9 cellular contexts compared by ENCODE assay signal in genomic region chr4:41359069-41359769, GRCh38.
DNase-seq lines count a peak whose midpoint lies in the region; ATAC-seq and TF ChIP-seq lines count a peak whose summit lies in the region.
"Had no signal": no experiment of that assay in that cellular context is flagged by ENCODE, and none has a peak within 500 bp of the region (broad histone marks: within the 10 kb centered on the region; RNA-seq: fewer than 3 reads in every experiment).

No MANE protein-coding gene starts in this region.

- POLR2A ChIA-PET in naive thymus-derived CD8-positive, alpha-beta T cell (lab: Charles Lee), result no interaction called here
- POLR2A ChIA-PET in OCI-LY7 (lab: Charles Lee), result no interaction called here

- no peaks in the 10 kb centered on the region for H3K9me2 ChIP-seq in OCI-LY7 (ENCODE audit: insufficient read depth, low read length)

- H3K27ac ChIP-seq in smooth muscle cell (ENCODE audit: low read depth) (no peak overlapping the region), OCI-LY7 (ENCODE audit: low read depth, low read length, poor library complexity, severe bottlenecking) (no peak overlapping the region)

- H3K4me2 ChIP-seq in smooth muscle cell (no peak overlapping the region), OCI-LY7 (ENCODE audit: low read length) (no peak overlapping the region)

- H3K9me3 ChIP-seq in ES-I3 (ENCODE audit: control insufficient read depth, insufficient read depth, low read length) (no peaks in the 10 kb centered on the region), iPS-15b (ENCODE audit: control insufficient read depth, insufficient read depth, low read length) (no peaks in the 10 kb centered on the region), smooth muscle cell (replicated peaks; ENCODE audit: low read depth) (no peaks in the 10 kb centered on the region), OCI-LY7 (ENCODE audit: low read length) (no peaks in the 10 kb centered on the region)

- ATAC-seq in naive thymus-derived CD8-positive, alpha-beta T cell, result no peak
- ATAC-seq in GM18511 (IDR thresholded peaks at IDR 0.05; ENCODE audit: unreplicated experiment), result no peak

- intact Hi-C loops in OCI-LY7 (cut with micrococcal nuclease; ENCODE audit: unreplicated experiment), result no loop called here

- H4K20me1 ChIP-seq in smooth muscle cell (ENCODE audit: low read depth) (no peaks in the 10 kb centered on the region), OCI-LY7 (ENCODE audit: insufficient read depth, low read length) (no peaks in the 10 kb centered on the region)

- H3K79me2 ChIP-seq in smooth muscle cell (ENCODE audit: low read depth), result no peaks in the 10 kb centered on the region
- no peaks in the 10 kb centered on the region for H3K79me2 ChIP-seq in OCI-LY7 (ENCODE audit: insufficient read depth, low read depth, low read length)

- 48% methylated on average over 14 of the region's 14 CpGs for WGBS in smooth muscle cell (ENCODE audit: low lambda C conversion rate)

- H3F3A ChIP-seq in smooth muscle cell (ENCODE audit: low read depth), result no peaks in the 10 kb centered on the region

- H2AFZ ChIP-seq in smooth muscle cell (ENCODE audit: low read depth) (no peak overlapping the region), OCI-LY7 (ENCODE audit: low read length) (no peak overlapping the region)

- peak; percentile 10 for TF ChIP-seq CTCF in smooth muscle cell (IDR thresholded peaks at IDR 0.05; ENCODE audit: borderline replicate concordance, insufficient read depth, poor library complexity, severe bottlenecking)
- no peak for TF ChIP-seq CTCF in OCI-LY7 (conservative IDR thresholded peaks at IDR 0.05; ENCODE audit: low read length)

- H3K9me3 Mint-ChIP-seq in naive thymus-derived CD8-positive, alpha-beta T cell, result peaks cover 0 to 22% (median 3%) of the 10 kb centered on the region in 9 donors

- CTCF ChIA-PET in OCI-LY7 (lab: Charles Lee; ENCODE audit: unreplicated experiment), result no interaction called here

- H3K36me3 Mint-ChIP-seq in naive thymus-derived CD8-positive, alpha-beta T cell, result no peaks in the 10 kb centered on the region

- no peak overlapping the region for H3K27ac Mint-ChIP-seq in naive thymus-derived CD8-positive, alpha-beta T cell

- H3K9ac ChIP-seq in ES-I3 (ENCODE audit: low read depth, low read length) (peak overlapping the region; percentile 80; the same call in 1 of the 2 replicates), iPS-15b (ENCODE audit: low read depth, low read length) (no peak overlapping the region), smooth muscle cell (ENCODE audit: low read depth) (no peak overlapping the region)

- peaks cover 52% of the 10 kb centered on the region for H3K27me3 ChIP-seq in iPS-15b (ENCODE audit: control insufficient read depth, insufficient read depth, low read length)
- H3K27me3 ChIP-seq in smooth muscle cell (ENCODE audit: low read depth), result peaks cover 51% of the 10 kb centered on the region

- no TSS peak for BruUV-seq in OCI-LY7 (replicated peaks; lab: Mats Ljungman, UMichigan)

- H3K4me3 ChIP-seq in iPS-15b (ENCODE audit: low read depth, low read length) (peak overlapping the region; percentile 64), smooth muscle cell (no peak overlapping the region), OCI-LY7 (ENCODE audit: low read depth, low read length, poor library complexity, severe bottlenecking) (no peak overlapping the region)

- H3K4me1 ChIP-seq in ES-I3 (ENCODE audit: insufficient read depth, low read length), result peaks cover 16% of the 10 kb centered on the region
- peaks cover 26% of the 10 kb centered on the region for H3K4me1 ChIP-seq in iPS-15b (ENCODE audit: control insufficient read depth, insufficient read depth, low read length)
- peaks cover 12% of the 10 kb centered on the region for H3K4me1 ChIP-seq in smooth muscle cell (ENCODE audit: low read depth)
- no peaks in the 10 kb centered on the region for H3K4me1 ChIP-seq in OCI-LY7 (ENCODE audit: insufficient read depth, low read length, poor library complexity, severe bottlenecking)

- H3K36me3 ChIP-seq in ES-I3 (ENCODE audit: insufficient read depth, low read length) (no peaks in the 10 kb centered on the region), iPS-15b (ENCODE audit: control insufficient read depth, insufficient read depth, low read length) (no peaks in the 10 kb centered on the region), smooth muscle cell (ENCODE audit: low read depth) (no peaks in the 10 kb centered on the region), OCI-LY7 (ENCODE audit: insufficient read depth, low read length) (no peaks in the 10 kb centered on the region)

- H3K4me1 Mint-ChIP-seq in naive thymus-derived CD8-positive, alpha-beta T cell, result peaks cover 0 to 2% (median under 1%) of the 10 kb centered on the region in 4 donors

- DNase-seq in NCI-H510A treated with DMSO at 0.1 percent for 48 hours (lab: John Stamatoyannopoulos, UW) (peak; percentile 64), smooth muscle cell (lab: John Stamatoyannopoulos, UW; ENCODE audit: unreplicated experiment) (no peak), OCI-LY7 (ENCODE audit: low spot score) (no peak)
- no peak for DNase-seq in naive thymus-derived CD8-positive, alpha-beta T cell
- DNase-seq: NCI-H2171; stimulated activated naive CD4-positive, alpha-beta T cell treated with Interleukin-2 at 50 U/mL for 16 hours had no signal

- H3K27me3 Mint-ChIP-seq in naive thymus-derived CD8-positive, alpha-beta T cell, result peaks cover 30 to 63% (median 39%) of the 10 kb centered on the region in 5 donors

- H3K4me3 Mint-ChIP-seq in naive thymus-derived CD8-positive, alpha-beta T cell, result peak overlapping the region in 1 of 10 donors; percentile 2
